ENCODE assay signal across 11 cellular contexts in genomic region chr3:14274999-14275961, GRCh38.
A peak's percentile ranks its signal among the peaks of the same experiment; 100 is the strongest.
DNase-seq lines count a peak whose midpoint lies in the region; ATAC-seq and TF ChIP-seq lines count a peak whose summit lies in the region.
"Had no signal": no experiment of that assay in that cellular context is flagged by ENCODE, and none has a peak within 500 bp of the region (broad histone marks: within the 10 kb centered on the region; RNA-seq: fewer than 3 reads in every experiment).

No MANE protein-coding gene starts in this region.

- peaks cover 25% of the 10 kb centered on the region for H3K4me1 Mint-ChIP-seq in glutamatergic neuron (ENCODE audit: low read depth, unreplicated experiment)
- H3K4me1 Mint-ChIP-seq: central memory CD8-positive, alpha-beta T cell had no signal

- H3K4me3 Mint-ChIP-seq in glutamatergic neuron (ENCODE audit: unreplicated experiment) = no peak overlapping the region
- H3K4me3 Mint-ChIP-seq: central memory CD8-positive, alpha-beta T cell had no signal

- ATAC-seq in HG03175 (IDR thresholded peaks at IDR 0.05; ENCODE audit: unreplicated experiment) = no peak
- ATAC-seq: left cardiac atrium had no signal

- no peak overlapping the region for H3K27ac Mint-ChIP-seq in glutamatergic neuron (ENCODE audit: unreplicated experiment)

- peaks cover 7% of the 10 kb centered on the region for H3K27me3 Mint-ChIP-seq in glutamatergic neuron (ENCODE audit: unreplicated experiment)

- no peaks in the 10 kb centered on the region for H3K36me3 ChIP-seq in SJCRH30
- H3K36me3 ChIP-seq: thyroid gland had no signal

- no peak overlapping the region for H3K4me3 ChIP-seq in SJCRH30
- H3K4me3 ChIP-seq: thyroid gland had no signal

- in situ Hi-C loops in GM13977 (cut with MboI; ENCODE audit: low pct_unique_long_range_greater_than_20kb, low sequenced_read_pairs, unreplicated experiment) = no loop called here

- H3K9me3 Mint-ChIP-seq in glutamatergic neuron (ENCODE audit: unreplicated experiment) = peaks cover 3% of the 10 kb centered on the region
- H3K9me3 Mint-ChIP-seq: central memory CD8-positive, alpha-beta T cell had no signal

- peaks cover 7% of the 10 kb centered on the region; the same call in 1 of the 2 replicates for H3K4me1 ChIP-seq in SJCRH30
- H3K4me1 ChIP-seq: thyroid gland had no signal

- no peaks in the 10 kb centered on the region for H3K9me3 ChIP-seq in SJCRH30 (replicated peaks)
- H3K9me3 ChIP-seq: thyroid gland had no signal

- peaks cover under 1% of the 10 kb centered on the region for H3K27me3 ChIP-seq in SJCRH30
- H3K27me3 ChIP-seq: thyroid gland had no signal

- no peak overlapping the region for H3K27ac ChIP-seq in SJCRH30
- H3K27ac ChIP-seq: thyroid gland had no signal

- DNase-seq in AML-193 (lab: John Stamatoyannopoulos, UW) (peak; percentile 18 to 53), GM13977 (ENCODE audit: low spot score) (no peak), SJCRH30 (peak; percentile 37 to 71), glutamatergic neuron (no peak), KG1 (lab: John Stamatoyannopoulos, UW) (no peak), inferior parietal cortex (ENCODE audit: extremely low spot score) (no peak)
- DNase-seq in activated naive CD4-positive, alpha-beta T cell (lab: John Stamatoyannopoulos, UW) = no peak
- DNase-seq: left cardiac atrium, thyroid gland had no signal

- H3K36me3 Mint-ChIP-seq in glutamatergic neuron (ENCODE audit: unreplicated experiment) = no peaks in the 10 kb centered on the region

- TF ChIP-seq CTCF in GM13977 (IDR thresholded peaks at IDR 0.05; ENCODE audit: extremely low read depth, insufficient read depth, missing control alignments) (peak; percentile 28), glutamatergic neuron (IDR thresholded peaks at IDR 0.05; ENCODE audit: partially characterized antibody, unreplicated experiment) (peak; percentile 35)

Comparison
In these comparisons a context has a peak if more than half of its experiments do, and no peak if none do; other contexts are left out.
1. DNase-seq: peak in AML-193 (2 of 2) and SJCRH30 (2 of 2); none in GM13977 (single experiment), glutamatergic neuron (single experiment), KG1 (single experiment), inferior parietal cortex (single experiment) and activated naive CD4-positive, alpha-beta T cell (0 of 4).